ENCODE assay signal across 22 cellular contexts in genomic region chr5:140607031-140607430, GRCh38. TPM values are rescaled to one million over a fixed set of nuclear protein-coding genes. Genes with fewer than 3 reads are reported as not detected.
DNase-seq lines count a peak whose midpoint lies in the region; ATAC-seq and TF ChIP-seq lines count a peak whose summit lies in the region.
"Had no signal": no experiment of that assay in that cellular context is flagged by ENCODE, and none has a peak within 500 bp of the region (broad histone marks: within the 10 kb centered on the region; RNA-seq: fewer than 3 reads in every experiment).

No MANE protein-coding gene starts in this region.

- no peaks in the 10 kb centered on the region for H3K9me3 ChIP-seq in mammary epithelial cell (replicated peaks; ENCODE audit: insufficient read depth, low read length)
- H3K9me3 ChIP-seq in right lobe of liver: no peaks in the 10 kb centered on the region
- H3K9me3 ChIP-seq: gastroesophageal sphincter, stomach, upper lobe of left lung had no signal

- no peaks in the 10 kb centered on the region for H3K9me3 Mint-ChIP-seq in activated CD8-positive, alpha-beta T cell treated with anti-CD3 and anti-CD28 coated beads for 36 hours
- H3K9me3 Mint-ChIP-seq: activated naive CD4-positive, alpha-beta T cell treated with anti-CD3 and anti-CD28 coated beads, Interleukin-2, amount 50 U/mL, for 72 hours; brain had no signal

- H3K4me3 ChIP-seq in NB4 (ENCODE audit: low read depth, low read length) (no peak overlapping the region), mammary epithelial cell (replicated peaks in 1 of 3; ENCODE audit: insufficient read depth in 1 of 3, low read depth in 2 of 3, low read length in 3 of 3) (no peak overlapping the region), right lobe of liver (no peak overlapping the region)
- H3K4me3 ChIP-seq: gastroesophageal sphincter, GM23338, stomach, upper lobe of left lung had no signal

- H3K27ac Mint-ChIP-seq in activated CD8-positive, alpha-beta T cell treated with anti-CD3 and anti-CD28 coated beads for 36 hours: no peak overlapping the region
- H3K27ac Mint-ChIP-seq: activated naive CD4-positive, alpha-beta T cell treated with anti-CD3 and anti-CD28 coated beads, Interleukin-2, amount 50 U/mL, for 72 hours; brain; GM23338; mesothelial cell of epicardium had no signal

- H3K4me3 Mint-ChIP-seq in activated CD8-positive, alpha-beta T cell treated with anti-CD3 and anti-CD28 coated beads for 36 hours: no peak overlapping the region
- H3K4me3 Mint-ChIP-seq: brain, GM23338, mesothelial cell of epicardium had no signal

- H3K36me3 ChIP-seq in mammary epithelial cell (ENCODE audit: insufficient read depth, low read length) (no peaks in the 10 kb centered on the region), right lobe of liver (no peaks in the 10 kb centered on the region)
- H3K36me3 ChIP-seq: gastroesophageal sphincter, stomach, upper lobe of left lung had no signal

- H3K4me1 ChIP-seq in mammary epithelial cell (ENCODE audit: insufficient read depth, low read length) (peaks cover 7% of the 10 kb centered on the region), right lobe of liver (peaks cover 0 to 28% (median 5%) of the 10 kb centered on the region in 4 donors)
- H3K4me1 ChIP-seq: gastroesophageal sphincter had no signal

- no peak overlapping the region for H3K9ac ChIP-seq in mammary epithelial cell (ENCODE audit: insufficient read depth, low read length)

- dilution Hi-C loops in mammary epithelial cell (cut with HindIII; ENCODE audit: low sequenced_read_pairs): no loop called here

- TF ChIP-seq CTCF in NB4 (IDR thresholded peaks at IDR 0.05; ENCODE audit: low read depth, low read length): no peak
- no peak for TF ChIP-seq CTCF in mammary epithelial cell (conservative IDR thresholded peaks at IDR 0.05 in 1 of 2, IDR thresholded peaks at IDR 0.05 in 1 of 2; ENCODE audit: extremely low read depth in 1 of 2, insufficient read depth in 1 of 2, low read depth in 1 of 2, low read length in 2 of 2)
- peak in 1 of 4 donors; percentile 13 for TF ChIP-seq CTCF in right lobe of liver (IDR thresholded peaks at IDR 0.05)
- no peak for TF ChIP-seq CTCF in activated CD8-positive, alpha-beta T cell treated with anti-CD3 and anti-CD28 coated beads for 36 hours (IDR thresholded peaks at IDR 0.05)

- POLR2A ChIA-PET in activated CD8-positive, alpha-beta T cell treated with anti-CD3 and anti-CD28 coated beads for 36 hours (lab: Charles Lee): no interaction called here

- H3K27me3 ChIP-seq in mammary epithelial cell (ENCODE audit: insufficient read depth, low read length) (no peaks in the 10 kb centered on the region), right lobe of liver (no peaks in the 10 kb centered on the region)
- H3K27me3 ChIP-seq: gastroesophageal sphincter, stomach, upper lobe of left lung had no signal

- no peak overlapping the region for H3K27ac ChIP-seq in mammary epithelial cell (ENCODE audit: insufficient read depth, low read depth, low read length)
- H3K27ac ChIP-seq in right lobe of liver: peak overlapping the region; percentile 55 to 82 (median 80)
- H3K27ac ChIP-seq: gastroesophageal sphincter, stomach had no signal

- no peaks in the 10 kb centered on the region for H3K36me3 Mint-ChIP-seq in activated CD8-positive, alpha-beta T cell treated with anti-CD3 and anti-CD28 coated beads for 36 hours (ENCODE audit: low read depth)
- H3K36me3 Mint-ChIP-seq: activated naive CD4-positive, alpha-beta T cell treated with anti-CD3 and anti-CD28 coated beads, Interleukin-2, amount 50 U/mL, for 72 hours; brain; mesothelial cell of epicardium had no signal

- no peak overlapping the region for H3K4me2 ChIP-seq in mammary epithelial cell (ENCODE audit: insufficient read depth, low read depth, low read length)
- H3K4me2 ChIP-seq: GM23338 had no signal

- CTCF ChIA-PET in mammary epithelial cell (lab: Charles Lee; ENCODE audit: low non-redundant PET): no interaction called here
- CTCF ChIA-PET in activated CD8-positive, alpha-beta T cell treated with anti-CD3 and anti-CD28 coated beads for 36 hours (lab: Charles Lee): no interaction called here

- no peak for TF ChIP-seq POLR2A in NB4 (IDR thresholded peaks at IDR 0.05; ENCODE audit: extremely low read depth, insufficient read length)
- no peak for TF ChIP-seq POLR2A in right lobe of liver (IDR thresholded peaks at IDR 0.05)

- WGBS in mammary epithelial cell (ENCODE audit: low coverage, missing lambda C conversion rate): 85% methylated on average over 2 of the region's 2 CpGs
- WGBS in right lobe of liver (ENCODE audit: insufficient coverage, low coverage, low lambda C conversion rate, missing lambda C conversion rate): 13% methylated on average over 2 of the region's 2 CpGs

- no peaks in the 10 kb centered on the region for H4K20me1 ChIP-seq in mammary epithelial cell (ENCODE audit: insufficient read depth, low read length)

- intact Hi-C loops in mammary epithelial cell (cut with micrococcal nuclease): loop anchor here (1.0 kb wide), 1 partner anchor 32 kb away; no protein-coding TSS in a partner anchor
- intact Hi-C loops in right lobe of liver (cut with DNase I): no loop called here
- intact Hi-C loops in activated CD8-positive, alpha-beta T cell treated with anti-CD3 and anti-CD28 coated beads for 36 hours (cut with micrococcal nuclease): no loop called here

- no TSS peak for BruUV-seq in mammary epithelial cell (replicated peaks; lab: Mats Ljungman, UMichigan)

- H3K27me3 Mint-ChIP-seq in activated CD8-positive, alpha-beta T cell treated with anti-CD3 and anti-CD28 coated beads for 36 hours: peaks cover 6% of the 10 kb centered on the region

- no peaks in the 10 kb centered on the region for H3K79me2 ChIP-seq in mammary epithelial cell (ENCODE audit: insufficient read depth, low read length)

- peaks cover 3% of the 10 kb centered on the region for H3K4me1 Mint-ChIP-seq in activated CD8-positive, alpha-beta T cell treated with anti-CD3 and anti-CD28 coated beads for 36 hours (ENCODE audit: low read depth)
- H3K4me1 Mint-ChIP-seq: brain, GM23338, mesothelial cell of epicardium had no signal

- in situ Hi-C loops in mammary epithelial cell (cut with MboI; ENCODE audit: low sequenced_read_pairs in 2 of 2): no loop called here

- DNase-seq in HCEC 1CT: peak; percentile 17
- peak; percentile 60 for DNase-seq in NB4 (ENCODE audit: low read depth)
- peak; percentile 32 for DNase-seq in mammary epithelial cell
- DNase-seq in right lobe of liver: no peak
- DNase-seq in middle frontal gyrus (ENCODE audit: extremely low spot score, low spot score): no peak
- DNase-seq in activated CD8-positive, alpha-beta T cell treated with anti-CD3 and anti-CD28 coated beads for 36 hours: no peak
- no peak for DNase-seq in DMS114 treated with DMSO at 0.1 percent for 48 hours (lab: John Stamatoyannopoulos, UW; ENCODE audit: unreplicated experiment)
- DNase-seq: activated CD4-positive, CD25-positive, alpha-beta regulatory T cell treated with anti-CD3 and anti-CD28 coated beads, Interleukin-2, amount 50 U/mL, for 72 hours; activated CD8-positive, alpha-beta memory T cell treated with anti-CD3 and anti-CD28 coated beads for 24 hours; activated T-cell treated with anti-CD3 and anti-CD28 coated beads, Interleukin-2, amount 50 U/mL, for 48 hours; Calu3; NCI-H2107; NCI-H526 treated with DMSO at 0.1 percent for 48 hours; stomach; upper lobe of left lung had no signal

- ATAC-seq in right lobe of liver (peak; percentile 65 to 80 (median 71)), GM21515 (IDR thresholded peaks at IDR 0.05; ENCODE audit: unreplicated experiment) (no peak)
- no peak for ATAC-seq in activated CD8-positive, alpha-beta T cell treated with anti-CD3 and anti-CD28 coated beads for 36 hours
- ATAC-seq: activated naive CD4-positive, alpha-beta T cell treated with anti-CD3 and anti-CD28 coated beads, Interleukin-2, amount 50 U/mL, for 72 hours; gastroesophageal sphincter; GM23338 had no signal

- H2AFZ ChIP-seq in mammary epithelial cell (ENCODE audit: low read depth, low read length): no peak overlapping the region
- H2AFZ ChIP-seq: GM23338 had no signal

RNA-seq across cellular contexts. Expression of gene CD14, which starts 25.9 kb away (rescaled TPM):
- total RNA-seq in mammary epithelial cell: 1 to 10 TPM in 1 of 2 donors, under 1 TPM in 1; 0.83 to 2.4 TPM
- 1.5 TPM for polyA plus RNA-seq in mammary epithelial cell
- polyA minus RNA-seq in mammary epithelial cell: 4.0 TPM
- total RNA-seq in right lobe of liver: 100 to 1,000 TPM; 174 to 513 (median 244) TPM
- under 1 TPM; 0.36 to 0.41 TPM for total RNA-seq in activated CD8-positive, alpha-beta T cell treated with anti-CD3 and anti-CD28 coated beads for 36 hours
- total RNA-seq: GM23338, SK-MEL-5 had no signal
- polyA plus RNA-seq: GM23338 had no signal

RNA-seq across cellular contexts. Expression of gene TMCO6, which starts 32.2 kb away (rescaled TPM):
- total RNA-seq in mammary epithelial cell: 10 to 100 TPM in 1 of 2 donors, 1 to 10 TPM in 1; 4.0 to 16.5 TPM
- 12.8 TPM for polyA plus RNA-seq in mammary epithelial cell
- 5.8 TPM for polyA minus RNA-seq in mammary epithelial cell
- total RNA-seq in right lobe of liver: 10 to 100 TPM in 5 of 6 experiments, 1 to 10 TPM in 1; 7.3 to 45.5 (median 23.6) TPM
- total RNA-seq in activated CD8-positive, alpha-beta T cell treated with anti-CD3 and anti-CD28 coated beads for 36 hours: 10 to 100 TPM; 31.7 to 33.2 TPM

RNA-seq across cellular contexts. Expression of gene NDUFA2, which starts 40.4 kb away (rescaled TPM):
- 10 to 100 TPM; 33.7 to 33.9 TPM for total RNA-seq in mammary epithelial cell
- 89.5 TPM for polyA plus RNA-seq in mammary epithelial cell
- 3.0 TPM for polyA minus RNA-seq in mammary epithelial cell
- total RNA-seq in right lobe of liver: 10 to 100 TPM; 35.4 to 56.8 (median 52.4) TPM
- 10 to 100 TPM; 63.1 to 64.5 TPM for total RNA-seq in activated CD8-positive, alpha-beta T cell treated with anti-CD3 and anti-CD28 coated beads for 36 hours

RNA-seq across cellular contexts. Expression of gene IK, which starts 40.6 kb away (rescaled TPM):
- total RNA-seq in mammary epithelial cell (10 to 100 TPM; 56.7 to 67.6 TPM), right lobe of liver (10 to 100 TPM; 26.6 to 50.7 (median 30.3) TPM)
- polyA plus RNA-seq in mammary epithelial cell: 91.3 TPM
- polyA minus RNA-seq in mammary epithelial cell: 84.3 TPM
- total RNA-seq in activated CD8-positive, alpha-beta T cell treated with anti-CD3 and anti-CD28 coated beads for 36 hours: 10 to 100 TPM; 84.3 to 84.5 TPM

RNA-seq across cellular contexts. Expression of gene SLC35A4, which starts 42.4 kb away (rescaled TPM):
- total RNA-seq in mammary epithelial cell (10 to 100 TPM; 24.0 to 62.2 TPM), right lobe of liver (10 to 100 TPM; 28.1 to 38.5 (median 30.2) TPM)
- 89.7 TPM for polyA plus RNA-seq in mammary epithelial cell
- polyA minus RNA-seq in mammary epithelial cell: 193 TPM
- total RNA-seq in activated CD8-positive, alpha-beta T cell treated with anti-CD3 and anti-CD28 coated beads for 36 hours: 10 to 100 TPM; 72.9 to 73.6 TPM

Comparison
In these comparisons a context has a peak if more than half of its experiments do, and no peak if none do; other contexts are left out.
1. DNase-seq: peak in HCEC 1CT (single experiment), NB4 (single experiment) and mammary epithelial cell (single experiment); none in right lobe of liver (0 of 3), middle frontal gyrus (single experiment), activated CD8-positive, alpha-beta T cell treated with anti-CD3 and anti-CD28 coated beads for 36 hours (single experiment) and DMS114 treated with DMSO at 0.1 percent for 48 hours (single experiment).
2. ATAC-seq: peak in right lobe of liver (4 of 4); none in GM21515 (single experiment) and activated CD8-positive, alpha-beta T cell treated with anti-CD3 and anti-CD28 coated beads for 36 hours (single experiment).
3. RNA of gene CD14, which starts 25.9 kb away (total RNA-seq): 174 to 513 TPM in right lobe of liver; 0.83 to 2.4 TPM in mammary epithelial cell and 0.36 to 0.41 TPM in activated CD8-positive, alpha-beta T cell treated with anti-CD3 and anti-CD28 coated beads for 36 hours; every median in the first group is over 10 times any median in the second.